In the genomic region with DNA sequence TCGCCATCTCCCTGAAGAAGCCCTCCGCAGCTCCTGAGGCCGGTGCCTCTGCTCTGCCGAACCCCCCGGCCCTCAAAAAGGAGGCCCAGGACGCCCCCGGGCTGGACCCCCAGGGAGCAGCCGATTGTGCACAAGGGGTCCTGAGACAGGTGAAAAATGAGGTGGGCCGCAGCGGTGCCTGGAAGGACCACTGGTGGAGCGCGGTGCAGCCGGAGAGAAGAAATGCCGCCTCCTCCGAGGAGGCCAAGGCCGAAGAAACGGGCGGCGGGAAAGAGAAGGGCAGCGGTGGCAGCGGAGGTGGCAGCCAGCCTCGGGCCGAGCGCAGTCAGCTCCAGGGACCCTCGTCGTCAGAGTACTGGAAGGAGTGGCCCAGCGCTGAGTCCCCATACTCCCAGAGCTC, we compare ENCODE assay signal across 2 cellular contexts.
TF ChIP-seq lines count a peak whose summit lies in the region.

No MANE protein-coding gene starts in this region.

TF ChIP-seq in HepG2, 621 proteins besides CTCF, POLR2A, EP300 and RAD21:
- no peak for TF ChIP-seq ZKSCAN5 (CRISPR knock-in tag; IDR thresholded peaks at IDR 0.05)
- TF ChIP-seq AGO2 (optimal IDR thresholded peaks at IDR 0.05; ENCODE audit: low read depth, low read length), result peak; percentile 41
TF ChIP-seq in HepG2: peak in this region for 1.

TF ChIP-seq in K562, 482 proteins besides CTCF, POLR2A, EP300 and RAD21:
- TF ChIP-seq POLR2G (IDR thresholded peaks at IDR 0.05; ENCODE audit: low read depth, low read length) (peak; percentile 54; the same call in 1 of the 2 replicates), ZNF253 (CRISPR knock-in tag; conservative IDR thresholded peaks at IDR 0.05) (no peak), RBM22 (IDR thresholded peaks at IDR 0.05; ENCODE audit: low read depth, low read length, poor library complexity, severe bottlenecking) (peak; percentile 81)
TF ChIP-seq in K562: peak in this region for 2.
